Comparison of ENCODE assay signal across 15 cellular contexts in the genomic region with DNA sequence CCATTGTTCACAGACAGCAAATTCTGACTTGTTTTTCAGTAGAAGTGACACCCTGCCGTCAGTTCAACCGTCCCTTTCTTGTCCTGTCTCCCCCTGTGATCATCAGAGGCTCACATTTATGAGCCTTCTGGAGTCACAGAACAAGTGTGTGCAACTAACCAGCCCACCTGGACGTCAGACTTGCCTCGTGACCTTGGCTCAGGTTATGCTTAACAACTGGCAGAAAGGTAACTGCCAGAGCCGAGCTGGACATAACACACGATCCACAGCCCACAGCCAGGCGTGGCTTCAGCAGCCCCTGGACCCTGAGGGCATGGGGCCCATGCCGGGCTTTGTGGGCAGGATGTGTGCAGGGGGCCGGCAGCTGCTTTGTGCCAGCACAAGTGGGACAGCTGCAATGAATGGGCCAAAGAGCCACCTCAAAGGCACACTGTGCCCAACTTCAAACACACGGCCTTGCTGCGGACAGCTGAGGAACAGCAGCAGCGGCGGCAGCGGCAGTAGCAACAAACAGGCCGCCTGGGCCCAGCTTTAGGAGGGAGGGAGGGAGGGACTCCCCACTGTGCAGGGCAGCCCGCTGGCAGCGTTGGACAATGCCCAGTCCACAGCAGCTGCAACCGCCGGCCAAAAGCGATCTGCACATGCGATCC.
DNase-seq lines count a peak whose midpoint lies in the region; ATAC-seq and TF ChIP-seq lines count a peak whose summit lies in the region.
"Had no signal": no experiment of that assay in that cellular context is flagged by ENCODE, and none has a peak within 500 bp of the region (broad histone marks: within the 10 kb centered on the region; RNA-seq: fewer than 3 reads in every experiment).

No MANE protein-coding gene starts in this region.

- no peaks in the 10 kb centered on the region for H3K36me3 ChIP-seq in DND-41 (ENCODE audit: insufficient read depth, low read length)
- H3K36me3 ChIP-seq in SJCRH30 = no peaks in the 10 kb centered on the region

- no peaks in the 10 kb centered on the region for H3K79me2 ChIP-seq in DND-41 (ENCODE audit: insufficient read depth, low read length)

- ATAC-seq in DND-41 (ENCODE audit: insufficient read depth, low read depth) (0 out of 3 replicates have a peak, but pooled peaks have one; percentile 17), GM21529 (IDR thresholded peaks at IDR 0.05; ENCODE audit: unreplicated experiment) (no peak), GM18858 (IDR thresholded peaks at IDR 0.05; ENCODE audit: unreplicated experiment) (no peak)

- H3K27ac ChIP-seq in DND-41 (ENCODE audit: low read length) (no peak overlapping the region), SJCRH30 (peak overlapping the region; percentile 96)
- H3K27ac ChIP-seq: testis had no signal

- H3K27me3 ChIP-seq in DND-41 (ENCODE audit: insufficient read depth, low read length, poor library complexity) = no peaks in the 10 kb centered on the region
- no peaks in the 10 kb centered on the region for H3K27me3 ChIP-seq in SJCRH30
- H3K27me3 ChIP-seq: testis had no signal

- no peak overlapping the region for H3K4me3 ChIP-seq in DND-41 (ENCODE audit: low read depth in 1 of 2, low read length in 2 of 2)
- H3K4me3 ChIP-seq in SJCRH30 = peak overlapping the region; percentile 46

- no peaks in the 10 kb centered on the region for H3K9me3 ChIP-seq in DND-41 (ENCODE audit: insufficient read depth, low read length, severe bottlenecking)
- H3K9me3 ChIP-seq in SJCRH30 (replicated peaks) = no peaks in the 10 kb centered on the region
- H3K9me3 ChIP-seq: testis had no signal

- H3K4me2 ChIP-seq in DND-41 (ENCODE audit: insufficient read depth, low read length) = no peak overlapping the region

- H3K4me1 ChIP-seq in DND-41 (ENCODE audit: insufficient read depth, low read length) (no peaks in the 10 kb centered on the region), SJCRH30 (peaks cover 23% of the 10 kb centered on the region)
- H3K4me1 ChIP-seq: testis had no signal

- TF ChIP-seq CTCF in DND-41 (IDR thresholded peaks at IDR 0.05; ENCODE audit: borderline replicate concordance, extremely low read depth, low read length, poor library complexity, severe bottlenecking) = no peak

- no peaks in the 10 kb centered on the region for H4K20me1 ChIP-seq in DND-41 (ENCODE audit: insufficient read depth, low read length)

- no peak overlapping the region for H3K9ac ChIP-seq in DND-41 (ENCODE audit: low read depth, low read length)

- H2AFZ ChIP-seq in DND-41 (ENCODE audit: low read depth, low read length) = no peak overlapping the region

- DNase-seq in DND-41 (no peak), SJCRH30 (peak; percentile 98), hippocampal formation (lab: John Stamatoyannopoulos, UW) (peak; percentile 39 to 70), pons (ENCODE audit: low spot score) (peak; percentile 64), EL (no peak), SIG-M5 (lab: John Stamatoyannopoulos, UW) (no peak)
- DNase-seq: activated CD4-positive, alpha-beta T cell treated with anti-CD3 and anti-CD28 coated beads, Interleukin-2, amount 50 U/mL, for 4 hours; activated naive CD8-positive, alpha-beta T cell treated with anti-CD3 and anti-CD28 coated beads for 36 hours; CD4-positive, alpha-beta memory T cell; effector memory CD4-positive, alpha-beta T cell; NCI-H226; stimulated activated CD4-positive, alpha-beta T cell treated with anti-CD3 and anti-CD28 coated beads, Interleukin-4, amount 100 ng/mL, for 24 hours; testis had no signal

Comparison
In these comparisons a context has a peak if more than half of its experiments do, and no peak if none do; other contexts are left out.
1. DNase-seq: peak in SJCRH30 (2 of 2), hippocampal formation (2 of 2) and pons (single experiment); none in DND-41 (single experiment), EL (single experiment) and SIG-M5 (single experiment).